33 cellular contexts compared by ENCODE assay signal in the genomic region with DNA sequence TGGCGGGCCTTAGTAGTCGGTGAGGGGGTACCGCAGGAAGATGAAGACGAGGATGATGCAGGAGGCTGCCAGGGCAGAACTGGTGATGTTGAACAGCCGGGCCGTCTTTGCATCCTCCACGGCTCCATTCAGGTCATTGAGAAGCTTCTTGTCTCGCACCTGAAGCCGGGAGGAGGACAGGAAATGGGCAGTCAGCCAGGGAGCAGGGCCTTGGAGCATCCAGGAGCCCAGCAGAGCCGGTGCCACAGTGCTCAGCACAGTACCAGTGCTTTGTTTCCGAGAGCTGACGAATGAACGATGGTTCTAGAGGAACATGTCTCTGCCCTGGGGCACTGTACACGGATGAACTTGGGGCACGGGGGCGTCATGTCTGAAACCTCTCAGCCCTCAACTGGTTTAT. TPM values are rescaled to one million over a fixed set of nuclear protein-coding genes. Genes with fewer than 3 reads are reported as not detected.
"Had no signal": no experiment of that assay in that cellular context is flagged by ENCODE, and none has a peak within 500 bp of the region (broad histone marks: within the 10 kb centered on the region; RNA-seq: fewer than 3 reads in every experiment).

No MANE protein-coding gene starts in this region.

- H3K27me3 ChIP-seq: vagina had no signal

- H3K4me3 ChIP-seq: gastroesophageal sphincter, neural progenitor cell, vagina had no signal

- ATAC-seq: activated CD4-positive, CD25-positive, alpha-beta regulatory T cell treated with anti-CD3 and anti-CD28 coated beads, Interleukin-2, amount 50 U/mL, for 24 hours; effector memory CD8-positive, alpha-beta T cell; gastroesophageal sphincter; left colon; naive thymus-derived CD8-positive, alpha-beta T cell; right cardiac atrium; stimulated activated effector memory CD8-positive, alpha-beta T cell treated with anti-CD3 and anti-CD28 coated beads, Interleukin-12 subunit alpha, Interleukin-12 subunit beta, amount 100 ng/mL, for 72 hours had no signal

- H3K4me1 ChIP-seq: vagina had no signal

- H3K27ac ChIP-seq: gastroesophageal sphincter, neural progenitor cell, vagina, VCaP had no signal

- DNase-seq: activated CD4-positive, alpha-beta T cell treated with anti-CD3 and anti-CD28 coated beads for 48 hours; activated CD4-positive, alpha-beta T cell treated with anti-CD3 and anti-CD28 coated beads, Interleukin-2, amount 50 U/mL, for 48 hours; activated CD8-positive, alpha-beta memory T cell treated with anti-CD3 and anti-CD28 coated beads for 24 hours; activated gamma-delta T cell; activated naive CD4-positive, alpha-beta T cell treated with anti-CD3 and anti-CD28 coated beads, Interleukin-2, amount 10 ng/mL, durations not matched to agents 7 days and 5 days; activated naive CD8-positive, alpha-beta T cell treated with anti-CD3 and anti-CD28 coated beads, Interleukin-2, amount 10 ng/mL, durations not matched to agents 7 days and 5 days; amygdala; cerebellar nuclear complex; cortex of kidney; effector memory CD8-positive, alpha-beta T cell; hippocampal formation; immature natural killer cell; kidney; left colon; right cardiac atrium; stimulated activated CD4-positive, alpha-beta T cell treated with anti-CD3 and anti-CD28 coated beads, Interleukin-12 subunit alpha, Interleukin-12 subunit beta, amount 100 ng/mL, for 4 hours; stimulated activated CD4-positive, alpha-beta T cell treated with anti-CD3 and anti-CD28 coated beads, Interleukin-4, amount 100 ng/mL, for 24 hours; T-helper 1 cell had no signal

- H3K36me3 ChIP-seq: gastroesophageal sphincter, neural progenitor cell, vagina had no signal

RNA-seq across cellular contexts. Expression of a gene that starts 15.1 kb away (rescaled TPM):
- total RNA-seq: skeletal muscle tissue had no signal

RNA-seq across cellular contexts. Expression of a gene that starts 38.3 kb away (rescaled TPM):
- total RNA-seq: activated naive CD8-positive, alpha-beta T cell treated with anti-CD3 and anti-CD28 coated beads, Interleukin-2, amount 10 ng/mL, durations not matched to agents 7 days and 5 days; endothelial cell of umbilical vein; fibroblast of lung; fibroblast of villous mesenchyme; gastroesophageal sphincter; kidney; left colon; naive thymus-derived CD8-positive, alpha-beta T cell; omental fat pad; right cardiac atrium; skeletal muscle tissue; subcutaneous adipose tissue; vagina had no signal
- polyA plus RNA-seq: endothelial cell of umbilical vein; esophagus; fibroblast of lung; immature natural killer cell; naive thymus-derived CD8-positive, alpha-beta T cell; right cardiac atrium; thymus had no signal
